Comparison of ENCODE assay signal across 15 cellular contexts in the genomic region with DNA sequence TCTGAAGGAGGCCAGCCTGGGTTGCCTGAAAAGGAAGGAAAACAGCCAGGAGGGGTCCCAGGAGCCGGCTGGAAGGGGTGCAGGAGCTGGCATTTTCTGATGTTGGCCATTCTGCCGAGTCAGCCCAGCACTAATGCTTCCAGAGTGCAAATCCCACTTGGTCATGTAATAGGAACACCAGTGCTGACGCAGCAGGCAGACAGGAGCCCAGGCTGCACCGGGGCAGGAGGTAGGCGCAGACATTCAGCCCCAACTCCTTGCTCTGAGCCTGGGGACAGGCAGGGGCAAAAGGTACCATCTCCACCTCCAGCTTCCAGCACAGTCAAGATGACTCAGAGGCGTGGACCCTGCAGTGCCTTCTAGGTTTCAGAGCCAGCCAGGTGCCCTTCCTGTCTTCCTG. TPM values are rescaled to one million over a fixed set of nuclear protein-coding genes. Genes with fewer than 3 reads are reported as not detected.
"Had no signal": no experiment of that assay in that cellular context is flagged by ENCODE, and none has a peak within 500 bp of the region (broad histone marks: within the 10 kb centered on the region; RNA-seq: fewer than 3 reads in every experiment).

No MANE protein-coding gene starts in this region.

- DNase-seq: activated CD4-positive, alpha-beta T cell treated with anti-CD3 and anti-CD28 coated beads for 1 hour; activated CD4-positive, alpha-beta T cell treated with anti-CD3 and anti-CD28 coated beads, Interleukin-2, amount 50 U/mL, for 48 hours; activated CD8-positive, alpha-beta memory T cell treated with anti-CD3 and anti-CD28 coated beads, Interleukin-2, amount 10 ng/mL, durations not matched to agents 7 days and 5 days; activated naive CD8-positive, alpha-beta T cell treated with anti-CD3 and anti-CD28 coated beads, Interleukin-2, amount 10 ng/mL, durations not matched to agents 7 days and 5 days; activated T-cell treated with anti-CD3 and anti-CD28 coated beads, Interleukin-2, amount 50 U/mL, for 72 hours; anterior cingulate cortex; dorsolateral prefrontal cortex; head of caudate nucleus; left ventricle myocardium inferior; small intestine had no signal

- ATAC-seq: activated CD8-positive, alpha-beta memory T cell treated with anti-CD3 and anti-CD28 coated beads, Interleukin-2, amount 10 ng/mL, durations not matched to agents 7 days and 5 days; activated T-cell treated with anti-CD3 and anti-CD28 coated beads, Interleukin-2, amount 50 U/mL, for 72 hours had no signal

- H3K36me3 ChIP-seq: esophagus muscularis mucosa, left ventricle myocardium inferior, right atrium auricular region had no signal

- H3K9me3 Mint-ChIP-seq: activated naive CD8-positive, alpha-beta T cell treated with anti-CD3 and anti-CD28 coated beads, Interleukin-2, amount 10 ng/mL, durations not matched to agents 7 days and 5 days; activated T-cell treated with anti-CD3 and anti-CD28 coated beads, Interleukin-2, amount 50 U/mL, for 72 hours; neural crest cell; T-helper 2 cell treated with Interferon-gamma antibody and Interleukin-4, amounts not matched to agents 5 μg/mL and 100 μg/mL, for 36 hours had no signal

- H3K4me3 ChIP-seq: dorsolateral prefrontal cortex, esophagus muscularis mucosa, left ventricle myocardium inferior, right atrium auricular region had no signal

- H3K9me3 ChIP-seq: esophagus muscularis mucosa, left ventricle myocardium inferior, right atrium auricular region had no signal

- H3K4me3 Mint-ChIP-seq: activated CD8-positive, alpha-beta memory T cell treated with anti-CD3 and anti-CD28 coated beads, Interleukin-2, amount 10 ng/mL, durations not matched to agents 7 days and 5 days; activated naive CD8-positive, alpha-beta T cell treated with anti-CD3 and anti-CD28 coated beads, Interleukin-2, amount 10 ng/mL, durations not matched to agents 7 days and 5 days; activated T-cell treated with anti-CD3 and anti-CD28 coated beads, Interleukin-2, amount 50 U/mL, for 72 hours; neural crest cell; T-helper 2 cell treated with Interferon-gamma antibody and Interleukin-4, amounts not matched to agents 5 μg/mL and 100 μg/mL, for 36 hours had no signal

- H3K36me3 Mint-ChIP-seq: activated CD8-positive, alpha-beta memory T cell treated with anti-CD3 and anti-CD28 coated beads, Interleukin-2, amount 10 ng/mL, durations not matched to agents 7 days and 5 days; activated naive CD8-positive, alpha-beta T cell treated with anti-CD3 and anti-CD28 coated beads, Interleukin-2, amount 10 ng/mL, durations not matched to agents 7 days and 5 days had no signal

- H3K27me3 ChIP-seq: dorsolateral prefrontal cortex, esophagus muscularis mucosa, right atrium auricular region had no signal

- H3K27ac ChIP-seq: dorsolateral prefrontal cortex, esophagus muscularis mucosa, left ventricle myocardium inferior, right atrium auricular region had no signal

RNA-seq across cellular contexts. Expression of a gene that starts 55.7 kb away (rescaled TPM):
- total RNA-seq: chondrocyte, left ventricle myocardium inferior had no signal
